Comparison of ENCODE assay signal across 1 cellular context in the genomic region with DNA sequence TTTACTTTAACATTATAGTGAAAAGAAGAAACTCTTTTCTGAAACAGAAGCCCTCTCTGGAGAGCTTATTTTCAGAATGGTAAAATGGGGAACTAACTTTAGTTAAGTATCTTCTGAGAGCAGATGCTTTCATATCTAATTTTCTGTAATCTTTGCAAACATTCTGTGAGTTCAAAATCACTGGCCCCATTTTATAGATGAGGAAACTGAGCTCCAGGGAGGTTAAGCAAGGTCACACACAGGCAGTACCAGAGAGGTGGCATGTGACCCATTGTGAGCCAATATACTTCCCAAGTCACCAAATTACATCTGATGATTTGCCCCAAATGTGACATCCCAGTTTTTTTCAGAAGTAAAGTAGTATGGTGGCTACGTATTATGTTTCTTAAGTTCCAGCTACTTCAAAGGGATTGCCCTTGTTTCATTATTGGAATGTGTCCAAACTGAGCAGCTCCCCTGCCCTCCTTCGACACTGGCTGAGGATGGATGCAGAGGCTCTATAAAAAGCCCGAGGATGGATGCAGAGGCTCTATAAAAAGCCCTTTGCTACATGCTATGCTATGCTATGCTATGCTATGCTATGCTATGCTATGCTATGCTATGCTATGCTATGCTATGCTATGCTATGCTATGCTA.
TF ChIP-seq lines count a peak whose summit lies in the region.

No MANE protein-coding gene starts in this region.

TF ChIP-seq in K562, 482 proteins besides CTCF, POLR2A, EP300 and RAD21 (continued from another document and continues in another):
- TF ChIP-seq, protein P1, sequence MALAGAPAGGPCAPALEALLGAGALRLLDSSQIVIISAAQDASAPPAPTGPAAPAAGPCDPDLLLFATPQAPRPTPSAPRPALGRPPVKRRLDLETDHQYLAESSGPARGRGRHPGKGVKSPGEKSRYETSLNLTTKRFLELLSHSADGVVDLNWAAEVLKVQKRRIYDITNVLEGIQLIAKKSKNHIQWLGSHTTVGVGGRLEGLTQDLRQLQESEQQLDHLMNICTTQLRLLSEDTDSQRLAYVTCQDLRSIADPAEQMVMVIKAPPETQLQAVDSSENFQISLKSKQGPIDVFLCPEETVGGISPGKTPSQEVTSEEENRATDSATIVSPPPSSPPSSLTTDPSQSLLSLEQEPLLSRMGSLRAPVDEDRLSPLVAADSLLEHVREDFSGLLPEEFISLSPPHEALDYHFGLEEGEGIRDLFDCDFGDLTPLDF (CRISPR knock-in tag; IDR thresholded peaks at IDR 0.05) = no peak
- peak; percentile 44 to 63; a peak in 1 of 4 replicates for TF ChIP-seq HDAC1 (IDR thresholded peaks at IDR 0.05)
- TF ChIP-seq PHB (CRISPR knock-in tag; IDR thresholded peaks at IDR 0.05) = no peak
- TF ChIP-seq HOXB6 (CRISPR knock-in tag; IDR thresholded peaks at IDR 0.05; ENCODE audit: borderline replicate concordance) = no peak
- peak; percentile 86 to 93; a peak in 3 of 4 replicates for TF ChIP-seq RCOR1 (IDR thresholded peaks at IDR 0.05; ENCODE audit: borderline replicate concordance in 1 of 2, low read depth in 2 of 2, low read length in 2 of 2)
- TF ChIP-seq PHF21A (IDR thresholded peaks at IDR 0.05; ENCODE audit: borderline replicate concordance, low read depth) = no peak
- TF ChIP-seq ZNF23 (CRISPR knock-in tag; IDR thresholded peaks at IDR 0.05) = no peak
- TF ChIP-seq SMARCA5 (IDR thresholded peaks at IDR 0.05) = peak; percentile 96
- TF ChIP-seq MTA2 (IDR thresholded peaks at IDR 0.05; ENCODE audit: low read depth) = peak; percentile 53
- TF ChIP-seq, protein P2, sequence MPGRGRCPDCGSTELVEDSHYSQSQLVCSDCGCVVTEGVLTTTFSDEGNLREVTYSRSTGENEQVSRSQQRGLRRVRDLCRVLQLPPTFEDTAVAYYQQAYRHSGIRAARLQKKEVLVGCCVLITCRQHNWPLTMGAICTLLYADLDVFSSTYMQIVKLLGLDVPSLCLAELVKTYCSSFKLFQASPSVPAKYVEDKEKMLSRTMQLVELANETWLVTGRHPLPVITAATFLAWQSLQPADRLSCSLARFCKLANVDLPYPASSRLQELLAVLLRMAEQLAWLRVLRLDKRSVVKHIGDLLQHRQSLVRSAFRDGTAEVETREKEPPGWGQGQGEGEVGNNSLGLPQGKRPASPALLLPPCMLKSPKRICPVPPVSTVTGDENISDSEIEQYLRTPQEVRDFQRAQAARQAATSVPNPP (IDR thresholded peaks at IDR 0.05; ENCODE audit: borderline replicate concordance, insufficient read depth, insufficient read length) = no peak
- TF ChIP-seq FOXM1 (IDR thresholded peaks at IDR 0.05; ENCODE audit: low read depth) = peak; percentile 56
- no peak for TF ChIP-seq FOXM1 (CRISPR knock-in tag; IDR thresholded peaks at IDR 0.05; ENCODE audit: low read depth)
- TF ChIP-seq, protein P3, sequence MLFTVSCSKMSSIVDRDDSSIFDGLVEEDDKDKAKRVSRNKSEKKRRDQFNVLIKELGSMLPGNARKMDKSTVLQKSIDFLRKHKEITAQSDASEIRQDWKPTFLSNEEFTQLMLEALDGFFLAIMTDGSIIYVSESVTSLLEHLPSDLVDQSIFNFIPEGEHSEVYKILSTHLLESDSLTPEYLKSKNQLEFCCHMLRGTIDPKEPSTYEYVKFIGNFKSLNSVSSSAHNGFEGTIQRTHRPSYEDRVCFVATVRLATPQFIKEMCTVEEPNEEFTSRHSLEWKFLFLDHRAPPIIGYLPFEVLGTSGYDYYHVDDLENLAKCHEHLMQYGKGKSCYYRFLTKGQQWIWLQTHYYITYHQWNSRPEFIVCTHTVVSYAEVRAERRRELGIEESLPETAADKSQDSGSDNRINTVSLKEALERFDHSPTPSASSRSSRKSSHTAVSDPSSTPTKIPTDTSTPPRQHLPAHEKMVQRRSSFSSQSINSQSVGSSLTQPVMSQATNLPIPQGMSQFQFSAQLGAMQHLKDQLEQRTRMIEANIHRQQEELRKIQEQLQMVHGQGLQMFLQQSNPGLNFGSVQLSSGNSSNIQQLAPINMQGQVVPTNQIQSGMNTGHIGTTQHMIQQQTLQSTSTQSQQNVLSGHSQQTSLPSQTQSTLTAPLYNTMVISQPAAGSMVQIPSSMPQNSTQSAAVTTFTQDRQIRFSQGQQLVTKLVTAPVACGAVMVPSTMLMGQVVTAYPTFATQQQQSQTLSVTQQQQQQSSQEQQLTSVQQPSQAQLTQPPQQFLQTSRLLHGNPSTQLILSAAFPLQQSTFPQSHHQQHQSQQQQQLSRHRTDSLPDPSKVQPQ (CRISPR knock-in tag; IDR thresholded peaks at IDR 0.05; ENCODE audit: borderline replicate concordance) = no peak
- no peak for TF ChIP-seq MAZ (CRISPR knock-in tag; conservative IDR thresholded peaks at IDR 0.05 in 1 of 2, IDR thresholded peaks at IDR 0.05 in 1 of 2)
- no peak for TF ChIP-seq ZNF830 (CRISPR knock-in tag; IDR thresholded peaks at IDR 0.05)
- no peak for TF ChIP-seq HDAC8 (tag; IDR thresholded peaks at IDR 0.05)
- peak; percentile 71; the same call in 1 of the 2 replicates for TF ChIP-seq PTBP1 (IDR thresholded peaks at IDR 0.05; ENCODE audit: low read depth, low read length)
- no peak for TF ChIP-seq ZNF77 (CRISPR knock-in tag; IDR thresholded peaks at IDR 0.05)
- TF ChIP-seq ADNP (tag; IDR thresholded peaks at IDR 0.05) = peak; percentile 100
- no peak for TF ChIP-seq ZNF253 (CRISPR knock-in tag; conservative IDR thresholded peaks at IDR 0.05)
- no peak for TF ChIP-seq CBX8 (IDR thresholded peaks at IDR 0.05; ENCODE audit: borderline replicate concordance, extremely low read depth, low read depth, low read length, poor library complexity, severe bottlenecking)
- TF ChIP-seq TEAD4 (IDR thresholded peaks at IDR 0.05; ENCODE audit: low read length) = peak; percentile 79
- no peak for TF ChIP-seq TEAD4 (CRISPR knock-in tag; IDR thresholded peaks at IDR 0.05; ENCODE audit: borderline replicate concordance)
- no peak for TF ChIP-seq ZNF696 (CRISPR knock-in tag; conservative IDR thresholded peaks at IDR 0.05)
- TF ChIP-seq HEY1 (CRISPR knock-in tag; IDR thresholded peaks at IDR 0.05; ENCODE audit: borderline replicate concordance) = no peak
- TF ChIP-seq KDM5B (IDR thresholded peaks at IDR 0.05; ENCODE audit: insufficient replicate concordance, low read depth, low read length) = no peak
- TF ChIP-seq CC2D1A (IDR thresholded peaks at IDR 0.05) = peak; percentile 42; the same call in 1 of the 2 replicates
- TF ChIP-seq SAFB2 (IDR thresholded peaks at IDR 0.05; ENCODE audit: borderline replicate concordance, low read depth, low read length, severe bottlenecking) = no peak
- TF ChIP-seq ZNF444 (CRISPR knock-in tag; IDR thresholded peaks at IDR 0.05) = no peak
- TF ChIP-seq, protein P4, sequence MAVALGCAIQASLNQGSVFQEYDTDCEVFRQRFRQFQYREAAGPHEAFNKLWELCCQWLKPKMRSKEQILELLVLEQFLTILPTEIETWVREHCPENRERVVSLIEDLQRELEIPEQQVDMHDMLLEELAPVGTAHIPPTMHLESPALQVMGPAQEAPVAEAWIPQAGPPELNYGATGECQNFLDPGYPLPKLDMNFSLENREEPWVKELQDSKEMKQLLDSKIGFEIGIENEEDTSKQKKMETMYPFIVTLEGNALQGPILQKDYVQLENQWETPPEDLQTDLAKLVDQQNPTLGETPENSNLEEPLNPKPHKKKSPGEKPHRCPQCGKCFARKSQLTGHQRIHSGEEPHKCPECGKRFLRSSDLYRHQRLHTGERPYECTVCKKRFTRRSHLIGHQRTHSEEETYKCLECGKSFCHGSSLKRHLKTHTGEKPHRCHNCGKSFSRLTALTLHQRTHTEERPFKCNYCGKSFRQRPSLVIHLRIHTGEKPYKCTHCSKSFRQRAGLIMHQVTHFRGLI (CRISPR knock-in tag; IDR thresholded peaks at IDR 0.05) = no peak
- no peak for TF ChIP-seq U2AF2 (optimal IDR thresholded peaks at IDR 0.05; ENCODE audit: low read depth, low read length)
- TF ChIP-seq ZNF586 (CRISPR knock-in tag; conservative IDR thresholded peaks at IDR 0.05) = no peak
- TF ChIP-seq NCOR1 (IDR thresholded peaks at IDR 0.05) = 0 out of 2 replicates have a peak, but pooled peaks have one; percentile 31
- TF ChIP-seq NCOA2 (IDR thresholded peaks at IDR 0.05; ENCODE audit: partially characterized antibody in 2 of 2) = no peak
- no peak for TF ChIP-seq ELF1 (tag; IDR thresholded peaks at IDR 0.05)
- no peak for TF ChIP-seq ZNF766 (CRISPR knock-in tag; conservative IDR thresholded peaks at IDR 0.05)
- TF ChIP-seq, protein P5, sequence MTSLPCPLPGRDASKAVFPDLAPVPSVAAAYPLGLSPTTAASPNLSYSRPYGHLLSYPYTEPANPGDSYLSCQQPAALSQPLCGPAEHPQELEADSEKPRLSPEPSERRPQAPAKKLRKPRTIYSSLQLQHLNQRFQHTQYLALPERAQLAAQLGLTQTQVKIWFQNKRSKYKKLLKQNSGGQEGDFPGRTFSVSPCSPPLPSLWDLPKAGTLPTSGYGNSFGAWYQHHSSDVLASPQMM (CRISPR knock-in tag; IDR thresholded peaks at IDR 0.05) = no peak
- TF ChIP-seq, protein P6, sequence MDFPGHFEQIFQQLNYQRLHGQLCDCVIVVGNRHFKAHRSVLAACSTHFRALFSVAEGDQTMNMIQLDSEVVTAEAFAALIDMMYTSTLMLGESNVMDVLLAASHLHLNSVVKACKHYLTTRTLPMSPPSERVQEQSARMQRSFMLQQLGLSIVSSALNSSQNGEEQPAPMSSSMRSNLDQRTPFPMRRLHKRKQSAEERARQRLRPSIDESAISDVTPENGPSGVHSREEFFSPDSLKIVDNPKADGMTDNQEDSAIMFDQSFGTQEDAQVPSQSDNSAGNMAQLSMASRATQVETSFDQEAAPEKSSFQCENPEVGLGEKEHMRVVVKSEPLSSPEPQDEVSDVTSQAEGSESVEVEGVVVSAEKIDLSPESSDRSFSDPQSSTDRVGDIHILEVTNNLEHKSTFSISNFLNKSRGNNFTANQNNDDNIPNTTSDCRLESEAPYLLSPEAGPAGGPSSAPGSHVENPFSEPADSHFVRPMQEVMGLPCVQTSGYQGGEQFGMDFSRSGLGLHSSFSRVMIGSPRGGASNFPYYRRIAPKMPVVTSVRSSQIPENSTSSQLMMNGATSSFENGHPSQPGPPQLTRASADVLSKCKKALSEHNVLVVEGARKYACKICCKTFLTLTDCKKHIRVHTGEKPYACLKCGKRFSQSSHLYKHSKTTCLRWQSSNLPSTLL (IDR thresholded peaks at IDR 0.05) = no peak
- TF ChIP-seq FOXP1 (CRISPR knock-in tag; IDR thresholded peaks at IDR 0.05) = no peak
- no peak for TF ChIP-seq ZNF695 (CRISPR knock-in tag; IDR thresholded peaks at IDR 0.05)
- TF ChIP-seq NR2C1 (IDR thresholded peaks at IDR 0.05) = no peak
- peak; percentile 35; the same call in 1 of the 2 replicates for TF ChIP-seq NR2C1 (tag; IDR thresholded peaks at IDR 0.05)
- no peak for TF ChIP-seq RBM17 (IDR thresholded peaks at IDR 0.05; ENCODE audit: borderline replicate concordance, low read depth, low read length)
- no peak for TF ChIP-seq POU5F1 (IDR thresholded peaks at IDR 0.05; ENCODE audit: borderline replicate concordance, low read depth, low read length, partially characterized antibody)
- no peak for TF ChIP-seq FOS (IDR thresholded peaks at IDR 0.05; ENCODE audit: extremely low read depth, insufficient read length)
- TF ChIP-seq NEUROD1 (IDR thresholded peaks at IDR 0.05; ENCODE audit: borderline replicate concordance, low read depth, low read length, partially characterized antibody) = no peak
- TF ChIP-seq, protein P7, sequence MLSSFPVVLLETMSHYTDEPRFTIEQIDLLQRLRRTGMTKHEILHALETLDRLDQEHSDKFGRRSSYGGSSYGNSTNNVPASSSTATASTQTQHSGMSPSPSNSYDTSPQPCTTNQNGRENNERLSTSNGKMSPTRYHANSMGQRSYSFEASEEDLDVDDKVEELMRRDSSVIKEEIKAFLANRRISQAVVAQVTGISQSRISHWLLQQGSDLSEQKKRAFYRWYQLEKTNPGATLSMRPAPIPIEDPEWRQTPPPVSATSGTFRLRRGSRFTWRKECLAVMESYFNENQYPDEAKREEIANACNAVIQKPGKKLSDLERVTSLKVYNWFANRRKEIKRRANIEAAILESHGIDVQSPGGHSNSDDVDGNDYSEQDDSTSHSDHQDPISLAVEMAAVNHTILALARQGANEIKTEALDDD (IDR thresholded peaks at IDR 0.05) = no peak
- TF ChIP-seq CHD4 (IDR thresholded peaks at IDR 0.05; ENCODE audit: insufficient read depth, insufficient replicate concordance, low read depth, low read length, poor library complexity, severe bottlenecking) = peak; percentile 94
- no peak for TF ChIP-seq CTBP1 (IDR thresholded peaks at IDR 0.05; ENCODE audit: borderline replicate concordance)
- TF ChIP-seq RBM34 (IDR thresholded peaks at IDR 0.05; ENCODE audit: borderline replicate concordance, insufficient read depth, low read length) = no peak
- no peak for TF ChIP-seq SPI1 (IDR thresholded peaks at IDR 0.05; ENCODE audit: borderline replicate concordance, low read depth, low read length)
- TF ChIP-seq XRCC4 (IDR thresholded peaks at IDR 0.05; ENCODE audit: extremely low read depth, insufficient read depth, insufficient read length) = no peak
- no peak for TF ChIP-seq POLR3A (IDR thresholded peaks at IDR 0.05; ENCODE audit: borderline replicate concordance, extremely low read depth, insufficient read depth, insufficient read length)
- no peak for TF ChIP-seq ZNF785 (CRISPR knock-in tag; IDR thresholded peaks at IDR 0.05)
- peak; percentile 44; the same call in 1 of the 2 replicates for TF ChIP-seq SP1 (CRISPR knock-in tag; IDR thresholded peaks at IDR 0.05)
- no peak for TF ChIP-seq CSDE1 (IDR thresholded peaks at IDR 0.05)
- no peak for TF ChIP-seq STAG1 (CRISPR knock-in tag; IDR thresholded peaks at IDR 0.05; ENCODE audit: borderline replicate concordance)
- TF ChIP-seq ZBTB8A (IDR thresholded peaks at IDR 0.05; ENCODE audit: partially characterized antibody) = no peak
- no peak for TF ChIP-seq E2F3 (CRISPR knock-in tag; IDR thresholded peaks at IDR 0.05)
- no peak for TF ChIP-seq NFRKB (IDR thresholded peaks at IDR 0.05; ENCODE audit: low read depth)
- TF ChIP-seq ATF7 (IDR thresholded peaks at IDR 0.05) = no peak
- TF ChIP-seq CBFA2T3 (IDR thresholded peaks at IDR 0.05) = peak; percentile 66; the same call in 1 of the 2 replicates
- no peak for TF ChIP-seq PTTG1 (tag; IDR thresholded peaks at IDR 0.05; ENCODE audit: low read depth)
